ENCODE assay signal across 19 cellular contexts in genomic region chr6:18509871-18510643, GRCh38.
A peak's percentile ranks its signal among the peaks of the same experiment; 100 is the strongest.
DNase-seq lines count a peak whose midpoint lies in the region; ATAC-seq lines count a peak whose summit lies in the region.
"Had no signal": no experiment of that assay in that cellular context is flagged by ENCODE, and none has a peak within 500 bp of the region (broad histone marks: within the 10 kb centered on the region; RNA-seq: fewer than 3 reads in every experiment).

No MANE protein-coding gene starts in this region.

- ATAC-seq in activated naive CD4-positive, alpha-beta T cell treated with anti-CD3 and anti-CD28 coated beads, Interleukin-2, amount 50 U/mL, for 72 hours: peak; percentile 54 to 56
- ATAC-seq in stimulated activated naive B cell treated with anti-CD40 and anti-IgM and Interleukin-4, amounts not matched to agents 10 μg/mL and 1 μg/mL and 100 μg/mL, for 72 hours (replicated peaks): peak; percentile 72 to 74
- ATAC-seq in HG03108 (IDR thresholded peaks at IDR 0.05; ENCODE audit: unreplicated experiment): no peak
- ATAC-seq: gastrocnemius medialis had no signal

- H3K9me3 Mint-ChIP-seq in activated naive CD4-positive, alpha-beta T cell treated with anti-CD3 and anti-CD28 coated beads, Interleukin-2, amount 50 U/mL, for 72 hours: no peaks in the 10 kb centered on the region
- peaks cover 5 to 7% of the 10 kb centered on the region in 2 donors for H3K9me3 Mint-ChIP-seq in stimulated activated naive B cell treated with anti-CD40 and anti-IgM and Interleukin-4, amounts not matched to agents 10 μg/mL and 1 μg/mL and 100 μg/mL, for 72 hours
- H3K9me3 Mint-ChIP-seq: nephron had no signal

- H3K4me1 Mint-ChIP-seq in stimulated activated naive B cell treated with anti-CD40 and anti-IgM and Interleukin-4, amounts not matched to agents 10 μg/mL and 1 μg/mL and 100 μg/mL, for 72 hours: peaks cover 23 to 41% of the 10 kb centered on the region in 2 donors
- H3K4me1 Mint-ChIP-seq: nephron had no signal

- H3K36me3 Mint-ChIP-seq in activated naive CD4-positive, alpha-beta T cell treated with anti-CD3 and anti-CD28 coated beads, Interleukin-2, amount 50 U/mL, for 72 hours: no peaks in the 10 kb centered on the region
- no peaks in the 10 kb centered on the region for H3K36me3 Mint-ChIP-seq in stimulated activated naive B cell treated with anti-CD40 and anti-IgM and Interleukin-4, amounts not matched to agents 10 μg/mL and 1 μg/mL and 100 μg/mL, for 72 hours
- H3K36me3 Mint-ChIP-seq: brain had no signal

- no peak overlapping the region for H3K27ac Mint-ChIP-seq in activated naive CD4-positive, alpha-beta T cell treated with anti-CD3 and anti-CD28 coated beads, Interleukin-2, amount 50 U/mL, for 72 hours
- peak overlapping the region; percentile 28 for H3K27ac Mint-ChIP-seq in stimulated activated naive B cell treated with anti-CD40 and anti-IgM and Interleukin-4, amounts not matched to agents 10 μg/mL and 1 μg/mL and 100 μg/mL, for 72 hours
- H3K27ac Mint-ChIP-seq: brain, nephron, progenitor cell of endocrine pancreas had no signal

- H3K27me3 Mint-ChIP-seq in stimulated activated naive B cell treated with anti-CD40 and anti-IgM and Interleukin-4, amounts not matched to agents 10 μg/mL and 1 μg/mL and 100 μg/mL, for 72 hours: no peaks in the 10 kb centered on the region

- no peak overlapping the region for H3K4me3 Mint-ChIP-seq in stimulated activated naive B cell treated with anti-CD40 and anti-IgM and Interleukin-4, amounts not matched to agents 10 μg/mL and 1 μg/mL and 100 μg/mL, for 72 hours
- H3K4me3 Mint-ChIP-seq: brain, nephron had no signal

- no peak for DNase-seq in activated naive CD4-positive, alpha-beta T cell treated with anti-CD3 and anti-CD28 coated beads, Interleukin-2, amount 50 U/mL, for 72 hours (ENCODE audit: low spot score in 2 of 2)
- DNase-seq in activated naive CD4-positive, alpha-beta T cell (lab: John Stamatoyannopoulos, UW): no peak
- DNase-seq in LHCN-M2 (ENCODE audit: low read depth) (peak; percentile 2), dedifferentiated amniotic fluid mesenchymal stem cell (ENCODE audit: extremely low spot score) (peak; percentile 37), HPDE6-E6E7 (ENCODE audit: extremely low spot score) (no peak), NCI-H1092 (lab: John Stamatoyannopoulos, UW) (no peak)
- DNase-seq in stimulated activated naive B cell treated with anti-CD40 and anti-IgM and Interleukin-4, amounts not matched to agents 10 μg/mL and 1 μg/mL and 100 μg/mL, for 72 hours: no peak
- DNase-seq: activated gamma-delta T cell treated with Interleukin-2 at 50 U/mL for 16 hours, colonic mucosa, gastrocnemius medialis, kidney glomerular epithelial cell, mesendoderm, NCI-H1092 treated with DMSO at 0.1 percent for 48 hours, NCI-H2081 treated with DMSO at 0.1 percent for 48 hours, NCI-H524 treated with DMSO at 0.1 percent for 48 hours had no signal

Comparison
In these comparisons a context has a peak if more than half of its experiments do, and no peak if none do; other contexts are left out.
1. DNase-seq: peak in LHCN-M2 (single experiment) and dedifferentiated amniotic fluid mesenchymal stem cell (single experiment); none in activated naive CD4-positive, alpha-beta T cell treated with anti-CD3 and anti-CD28 coated beads, Interleukin-2, amount 50 U/mL, for 72 hours (0 of 2), activated naive CD4-positive, alpha-beta T cell (0 of 4), stimulated activated naive B cell treated with anti-CD40 and anti-IgM and Interleukin-4, amounts not matched to agents 10 μg/mL and 1 μg/mL and 100 μg/mL, for 72 hours (single experiment), HPDE6-E6E7 (single experiment) and NCI-H1092 (single experiment).